24 cellular contexts compared by ENCODE assay signal in genomic region chr7:132118641-132119040, GRCh38.
DNase-seq lines count a peak whose midpoint lies in the region; ATAC-seq and TF ChIP-seq lines count a peak whose summit lies in the region.
"Had no signal": no experiment of that assay in that cellular context is flagged by ENCODE, and none has a peak within 500 bp of the region (broad histone marks: within the 10 kb centered on the region; RNA-seq: fewer than 3 reads in every experiment).

No MANE protein-coding gene starts in this region.

- H3K4me1 Mint-ChIP-seq in stimulated activated effector memory CD8-positive, alpha-beta T cell treated with anti-CD3 and anti-CD28 coated beads, Interleukin-12 subunit alpha, Interleukin-12 subunit beta, amount 100 ng/mL, for 72 hours, result no peaks in the 10 kb centered on the region
- H3K4me1 Mint-ChIP-seq: CD14-positive monocyte; CD8-positive, alpha-beta memory T cell had no signal

- no peaks in the 10 kb centered on the region for H3K9me3 Mint-ChIP-seq in stimulated activated effector memory CD8-positive, alpha-beta T cell treated with anti-CD3 and anti-CD28 coated beads, Interleukin-12 subunit alpha, Interleukin-12 subunit beta, amount 100 ng/mL, for 72 hours

- no peak overlapping the region for H3K4me3 Mint-ChIP-seq in stimulated activated effector memory CD8-positive, alpha-beta T cell treated with anti-CD3 and anti-CD28 coated beads, Interleukin-12 subunit alpha, Interleukin-12 subunit beta, amount 100 ng/mL, for 72 hours
- H3K4me3 Mint-ChIP-seq: CD14-positive monocyte; CD8-positive, alpha-beta memory T cell had no signal

- TF ChIP-seq POLR2A in erythroblast (IDR thresholded peaks at IDR 0.05; ENCODE audit: low read length), result no peak

- no peaks in the 10 kb centered on the region for H3K36me3 Mint-ChIP-seq in stimulated activated effector memory CD8-positive, alpha-beta T cell treated with anti-CD3 and anti-CD28 coated beads, Interleukin-12 subunit alpha, Interleukin-12 subunit beta, amount 100 ng/mL, for 72 hours
- H3K36me3 Mint-ChIP-seq: CD14-positive monocyte; CD8-positive, alpha-beta memory T cell had no signal

- peak; percentile 25 for ATAC-seq in stimulated activated effector memory CD8-positive, alpha-beta T cell treated with anti-CD3 and anti-CD28 coated beads, Interleukin-12 subunit alpha, Interleukin-12 subunit beta, amount 100 ng/mL, for 72 hours
- ATAC-seq: HepG2, PC-3 had no signal

- no peak overlapping the region for H3K27ac Mint-ChIP-seq in stimulated activated effector memory CD8-positive, alpha-beta T cell treated with anti-CD3 and anti-CD28 coated beads, Interleukin-12 subunit alpha, Interleukin-12 subunit beta, amount 100 ng/mL, for 72 hours
- H3K27ac Mint-ChIP-seq: CD14-positive monocyte; CD8-positive, alpha-beta memory T cell had no signal

- DNase-seq in EH (ENCODE audit: low read depth) (peak; percentile 15), M059J (ENCODE audit: low read depth) (peak; percentile 40), brain pericyte (ENCODE audit: low read depth, low spot score) (peak; percentile 32), dedifferentiated amniotic fluid mesenchymal stem cell (ENCODE audit: extremely low spot score) (no peak), islet precursor cell (no peak), erythroblast (lab: John Stamatoyannopoulos, UW) (no peak)
- DNase-seq in stimulated activated effector memory CD8-positive, alpha-beta T cell treated with anti-CD3 and anti-CD28 coated beads, Interleukin-12 subunit alpha, Interleukin-12 subunit beta, amount 100 ng/mL, for 72 hours (ENCODE audit: low spot score in 2 of 2), result no peak
- DNase-seq: ACHN; BE2C; CD8-positive, alpha-beta memory T cell; DMS 273 treated with DMSO at 0.1 percent for 48 hours; DMS79; Kasumi-1; NCI-H1105; NCI-H146; NCI-H1930; NCI-H2107; NCI-H774; NK-92 treated with Interleukin-12 subunit alpha and Interleukin-12 subunit beta, amount 100 ng/mL, for 24 hours; PC-3; RPMI8226; SHP77 had no signal

Comparison
In these comparisons a context has a peak if more than half of its experiments do, and no peak if none do; other contexts are left out.
1. DNase-seq: peak in EH (single experiment), M059J (single experiment) and brain pericyte (single experiment); none in stimulated activated effector memory CD8-positive, alpha-beta T cell treated with anti-CD3 and anti-CD28 coated beads, Interleukin-12 subunit alpha, Interleukin-12 subunit beta, amount 100 ng/mL, for 72 hours (0 of 2), dedifferentiated amniotic fluid mesenchymal stem cell (single experiment), islet precursor cell (single experiment) and erythroblast (0 of 2).